ENCODE assay signal across 8 cellular contexts in genomic region chr16:87463722-87464690, GRCh38. TPM values are rescaled to one million over a fixed set of nuclear protein-coding genes. Genes with fewer than 3 reads are reported as not detected.
A peak's percentile ranks its signal among the peaks of the same experiment; 100 is the strongest.
DNase-seq lines count a peak whose midpoint lies in the region; ATAC-seq lines count a peak whose summit lies in the region.

No MANE protein-coding gene starts in this region.

- peak; percentile 61 for ATAC-seq in activated naive CD8-positive, alpha-beta T cell treated with anti-CD3 and anti-CD28 coated beads, Interleukin-2, amount 10 ng/mL, durations not matched to agents 7 days and 5 days (ENCODE audit: low read depth)
- no peak for ATAC-seq in HG02852 (IDR thresholded peaks at IDR 0.05; ENCODE audit: unreplicated experiment)
- ATAC-seq in HG03139 (IDR thresholded peaks at IDR 0.05; ENCODE audit: unreplicated experiment) = no peak

- no peaks in the 10 kb centered on the region for H3K36me3 Mint-ChIP-seq in activated naive CD8-positive, alpha-beta T cell treated with anti-CD3 and anti-CD28 coated beads, Interleukin-2, amount 10 ng/mL, durations not matched to agents 7 days and 5 days

- no peak overlapping the region for H3K27ac Mint-ChIP-seq in activated naive CD8-positive, alpha-beta T cell treated with anti-CD3 and anti-CD28 coated beads, Interleukin-2, amount 10 ng/mL, durations not matched to agents 7 days and 5 days

- H3K4me1 Mint-ChIP-seq in activated naive CD8-positive, alpha-beta T cell treated with anti-CD3 and anti-CD28 coated beads, Interleukin-2, amount 10 ng/mL, durations not matched to agents 7 days and 5 days = peaks cover 18% of the 10 kb centered on the region

- peaks cover 13% of the 10 kb centered on the region for H3K27me3 Mint-ChIP-seq in activated naive CD8-positive, alpha-beta T cell treated with anti-CD3 and anti-CD28 coated beads, Interleukin-2, amount 10 ng/mL, durations not matched to agents 7 days and 5 days

- no peaks in the 10 kb centered on the region for H3K9me3 Mint-ChIP-seq in activated naive CD8-positive, alpha-beta T cell treated with anti-CD3 and anti-CD28 coated beads, Interleukin-2, amount 10 ng/mL, durations not matched to agents 7 days and 5 days

- DNase-seq in GM03348 (ENCODE audit: low spot score) (peak; percentile 71), NOMO-1 treated with dmso at 0.1 percent for 144 hours (lab: John Stamatoyannopoulos, UW; ENCODE audit: unreplicated experiment) (peak; percentile 24), hepatic stellate cell (ENCODE audit: low spot score) (peak; percentile 69), GDM1 (lab: John Stamatoyannopoulos, UW) (no peak)
- DNase-seq in activated naive CD8-positive, alpha-beta T cell treated with anti-CD3 and anti-CD28 coated beads, Interleukin-2, amount 10 ng/mL, durations not matched to agents 7 days and 5 days = no peak
- peak; percentile 49 to 56 for DNase-seq in stimulated activated CD4-positive, alpha-beta T cell treated with anti-CD3 and anti-CD28 coated beads, Interleukin-2, amount 100 ng/mL, for 24 hours

- POLR2A ChIA-PET in activated naive CD8-positive, alpha-beta T cell treated with anti-CD3 and anti-CD28 coated beads, Interleukin-2, amount 10 ng/mL, durations not matched to agents 7 days and 5 days (lab: Charles Lee) = no interaction called here

- peak overlapping the region; percentile 40 for H3K4me3 Mint-ChIP-seq in activated naive CD8-positive, alpha-beta T cell treated with anti-CD3 and anti-CD28 coated beads, Interleukin-2, amount 10 ng/mL, durations not matched to agents 7 days and 5 days

RNA-seq across cellular contexts. Expression of gene ZCCHC14, which starts 28.8 kb away (rescaled TPM):
- total RNA-seq in activated naive CD8-positive, alpha-beta T cell treated with anti-CD3 and anti-CD28 coated beads, Interleukin-2, amount 10 ng/mL, durations not matched to agents 7 days and 5 days = 1 to 10 TPM; 6.6 to 7.7 TPM

Comparison
In these comparisons a context has a peak if more than half of its experiments do, and no peak if none do; other contexts are left out.
1. DNase-seq: peak in GM03348 (single experiment), NOMO-1 treated with dmso at 0.1 percent for 144 hours (single experiment), hepatic stellate cell (single experiment) and stimulated activated CD4-positive, alpha-beta T cell treated with anti-CD3 and anti-CD28 coated beads, Interleukin-2, amount 100 ng/mL, for 24 hours (2 of 2); none in activated naive CD8-positive, alpha-beta T cell treated with anti-CD3 and anti-CD28 coated beads, Interleukin-2, amount 10 ng/mL, durations not matched to agents 7 days and 5 days (single experiment) and GDM1 (single experiment).